In genomic region chr17:19654901-19655300, GRCh38 we compare ENCODE assay signal across 22 cellular contexts. TPM values are rescaled to one million over a fixed set of nuclear protein-coding genes. Genes with fewer than 3 reads are reported as not detected.
A peak's percentile ranks its signal among the peaks of the same experiment; 100 is the strongest.
DNase-seq lines count a peak whose midpoint lies in the region; ATAC-seq and TF ChIP-seq lines count a peak whose summit lies in the region.
"Had no signal": no experiment of that assay in that cellular context is flagged by ENCODE, and none has a peak within 500 bp of the region (broad histone marks: within the 10 kb centered on the region; RNA-seq: fewer than 3 reads in every experiment).

No MANE protein-coding gene starts in this region.

- WGBS in neuronal stem cell (ENCODE audit: extremely low coverage in 2 of 2, insufficient read length in 2 of 2, insufficient replicate concordance in 1 of 2), 2 donors = no CpG with 5 or more reads among the region's 4 CpGs

- H3K27me3 ChIP-seq in neuronal stem cell (ENCODE audit: control insufficient read depth in 3 of 3, insufficient read depth in 3 of 3, low read depth in 1 of 3, low read length in 3 of 3) = no peaks in the 10 kb centered on the region
- H3K27me3 ChIP-seq: BLaER1 treated with 17β-estradiol and CSF1 and Interleukin-3, amounts not matched to agents 10 nM and 100 nM had no signal

- no peak overlapping the region for H3K4me3 ChIP-seq in neuronal stem cell (ENCODE audit: low read length in 2 of 2)
- H3K4me3 ChIP-seq: BLaER1 treated with 17β-estradiol and CSF1 and Interleukin-3, amounts not matched to agents 10 nM and 100 nM; SK-N-MC had no signal

- H3K36me3 ChIP-seq in neuronal stem cell (replicated peaks in 1 of 2; ENCODE audit: control insufficient read depth in 2 of 2, insufficient read depth in 2 of 2, low read length in 2 of 2) = peaks cover 25 to 59% of the 10 kb centered on the region in 2 donors

- H2BK12ac ChIP-seq in neuronal stem cell (ENCODE audit: low read length) = no peak overlapping the region

- ATAC-seq in left ventricle myocardium superior = no peak
- ATAC-seq: HepG2, Panc1 had no signal

- H3K27ac ChIP-seq in 22Rv1 = peak overlapping the region; percentile 98
- H3K27ac ChIP-seq in neuronal stem cell (replicated peaks; ENCODE audit: low read length) = no peak overlapping the region
- H3K27ac ChIP-seq: BLaER1 treated with 17β-estradiol and CSF1 and Interleukin-3, amounts not matched to agents 10 nM and 100 nM; SK-N-MC had no signal

- DNase-seq in MV-4-11 (lab: John Stamatoyannopoulos, UW) (peak; percentile 3), dermis blood vessel endothelial cell (peak; percentile 32), neuronal stem cell (ENCODE audit: low spot score) (no peak), NCI-H748 (lab: John Stamatoyannopoulos, UW; ENCODE audit: unreplicated experiment) (no peak), NCI-H2196 (lab: John Stamatoyannopoulos, UW; ENCODE audit: unreplicated experiment) (no peak), left ventricle myocardium superior (no peak)
- DNase-seq: CD4-positive, alpha-beta T cell; DMS53; GOT3; HCEC 1CT; Karpas-422; NCI-H1105 treated with DMSO at 0.1 percent for 48 hours; NCI-H146; NCI-H1930; NCI-H446 treated with DMSO at 0.1 percent for 48 hours; NCI-H526; SIG-M5 had no signal

- no peak overlapping the region for H3K9ac ChIP-seq in neuronal stem cell (ENCODE audit: low read depth, low read length, poor library complexity)
- H3K9ac ChIP-seq: BLaER1 treated with 17β-estradiol and CSF1 and Interleukin-3, amounts not matched to agents 10 nM and 100 nM had no signal

- no peak overlapping the region for H3K4me2 ChIP-seq in neuronal stem cell (ENCODE audit: insufficient read depth, low read length, poor library complexity, severe bottlenecking)
- H3K4me2 ChIP-seq: BLaER1 treated with 17β-estradiol and CSF1 and Interleukin-3, amounts not matched to agents 10 nM and 100 nM had no signal

- TF ChIP-seq CTCF in 22Rv1 (IDR thresholded peaks at IDR 0.05) = no peak

- peaks cover 3% of the 10 kb centered on the region for H3K79me1 ChIP-seq in neuronal stem cell (ENCODE audit: low read depth, low read length)

- no peak overlapping the region for H3K18ac ChIP-seq in neuronal stem cell (ENCODE audit: low read length)

- intact Hi-C loops in left ventricle myocardium superior (cut with micrococcal nuclease) = no loop called here

- no peak overlapping the region for H4K8ac ChIP-seq in neuronal stem cell (ENCODE audit: low read depth, low read length)

- H4K91ac ChIP-seq in neuronal stem cell (ENCODE audit: low read depth, low read length, poor library complexity) = no peak overlapping the region

- H2AFZ ChIP-seq in neuronal stem cell (ENCODE audit: low read length) = no peak overlapping the region

- no peak overlapping the region for H3K14ac ChIP-seq in neuronal stem cell (ENCODE audit: low read length)

- H3K4me1 ChIP-seq in neuronal stem cell (ENCODE audit: control insufficient read depth in 2 of 2, insufficient read depth in 1 of 2, low read depth in 1 of 2, low read length in 2 of 2) = no peaks in the 10 kb centered on the region

- H2BK5ac ChIP-seq in neuronal stem cell (ENCODE audit: low read length) = no peak overlapping the region

- H3K4ac ChIP-seq in neuronal stem cell (ENCODE audit: low read length) = peak overlapping the region; percentile 28

- no peak overlapping the region for H3K23ac ChIP-seq in neuronal stem cell (ENCODE audit: low read depth, low read length, poor library complexity)

- peaks cover 12 to 18% of the 10 kb centered on the region in 2 donors for H3K9me3 ChIP-seq in neuronal stem cell (replicated peaks in 1 of 2; ENCODE audit: control insufficient read depth in 2 of 2, insufficient read depth in 1 of 2, low read depth in 1 of 2, low read length in 2 of 2)

- no peak overlapping the region for H2BK15ac ChIP-seq in neuronal stem cell (ENCODE audit: low read length)

- H2BK120ac ChIP-seq in neuronal stem cell (ENCODE audit: low read depth, low read length) = no peak overlapping the region

- no peak overlapping the region for H2AK5ac ChIP-seq in neuronal stem cell (ENCODE audit: low read depth, low read length)

RNA-seq across cellular contexts. Expression of gene ALDH3A2, which starts 6.3 kb away (rescaled TPM):
- 82.3 and 149 TPM in 2 replicates for total RNA-seq in dermis blood vessel endothelial cell
- 45.6 TPM for polyA plus RNA-seq in neuronal stem cell (2013, experiment 1 of 2)
- polyA plus RNA-seq in neuronal stem cell (2013, experiment 2 of 2) = 45.4 TPM
- total RNA-seq in left ventricle myocardium superior = 60.4 TPM

Comparison
In these comparisons a context has a peak if more than half of its experiments do, and no peak if none do; other contexts are left out.
1. DNase-seq: peak in MV-4-11 (single experiment) and dermis blood vessel endothelial cell (single experiment); none in neuronal stem cell (single experiment), NCI-H748 (single experiment), NCI-H2196 (single experiment) and left ventricle myocardium superior (single experiment).